Comparison of ENCODE assay signal across 8 cellular contexts in the genomic region with DNA sequence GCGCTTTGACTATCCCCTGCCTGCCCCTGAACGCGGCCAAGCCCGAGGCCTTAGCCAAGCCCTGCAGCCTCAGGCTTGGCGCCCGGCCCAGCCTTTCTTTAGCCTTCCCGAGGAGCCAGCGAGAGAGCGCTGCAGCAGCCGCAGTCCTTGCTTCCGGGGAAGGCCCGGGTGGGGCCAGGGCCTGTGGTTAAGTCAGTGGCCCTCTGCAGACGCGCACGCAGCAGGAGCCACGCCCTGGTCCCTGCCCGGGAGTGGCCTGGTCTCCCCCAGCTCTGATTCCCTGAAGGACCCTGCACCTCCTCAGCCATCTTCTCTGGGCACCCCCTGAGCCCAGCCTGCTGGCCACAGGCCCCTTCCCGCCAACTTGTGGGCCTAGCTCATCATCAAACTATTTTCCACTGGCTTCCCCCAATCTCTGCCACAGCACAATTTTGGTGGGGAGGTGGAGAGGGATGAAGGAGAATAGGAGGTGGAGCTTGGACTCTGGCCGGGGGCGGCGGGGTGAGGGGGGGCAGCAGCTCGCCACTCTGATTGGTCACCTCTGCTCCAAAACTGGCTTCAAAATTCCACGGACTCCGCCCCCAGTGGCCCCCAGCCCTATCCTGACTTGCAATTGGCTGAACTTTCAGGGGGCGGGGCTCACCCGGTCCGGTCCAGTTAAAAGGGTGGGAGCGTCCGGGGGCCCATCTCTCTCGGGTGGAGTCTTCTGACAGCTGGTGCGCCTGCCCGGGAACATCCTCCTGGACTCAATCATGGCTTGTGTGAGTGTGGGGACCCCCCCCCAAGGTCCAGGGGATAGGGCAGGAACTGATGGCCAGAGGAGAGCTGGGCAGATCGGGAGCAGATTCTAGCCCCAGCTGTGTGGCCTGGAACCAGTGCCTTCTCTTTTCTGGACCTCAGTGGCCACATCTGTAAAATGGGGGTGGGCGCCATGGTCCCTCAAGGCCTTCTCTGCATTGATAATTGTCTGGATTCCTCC. TPM values are rescaled to one million over a fixed set of nuclear protein-coding genes. Genes with fewer than 3 reads are reported as not detected.
DNase-seq lines count a peak whose midpoint lies in the region; ATAC-seq, FAIRE-seq and TF ChIP-seq lines count a peak whose summit lies in the region.

A gene (plus strand): TSS at position 686 of the 979 bp plus-strand sequence. CDS start 67 bp downstream, at position 753.

- H3K36me3 ChIP-seq in BJ (ENCODE audit: control insufficient read depth, insufficient read depth, low read length): peaks cover 17% of the 10 kb centered on the region

- H3K27me3 Mint-ChIP-seq in activated naive CD8-positive, alpha-beta T cell treated with anti-CD3 and anti-CD28 coated beads, Interleukin-2, amount 10 ng/mL, durations not matched to agents 7 days and 5 days: no peaks in the 10 kb centered on the region

- CTCF ChIA-PET in BJ (lab: Yijun Ruan, JAX): interaction anchor here (1.0 to 15.5 kb wide), 8 partner anchors 14 to 117 kb away, joined by 3 to 265 read pairs (median 5); a partner anchor contains a TSS

- POLR2A ChIA-PET in BJ (lab: Charles Lee): interaction anchor here (0.6 to 2.1 kb wide), 6 partner anchors 14 to 132 kb away, joined by 6 to 16 read pairs (median 11); a partner anchor contains a TSS
- POLR2A ChIA-PET in activated naive CD8-positive, alpha-beta T cell treated with anti-CD3 and anti-CD28 coated beads, Interleukin-2, amount 10 ng/mL, durations not matched to agents 7 days and 5 days (lab: Charles Lee): interaction anchor here (0.5 to 18.0 kb wide), 16 partner anchors 11 to 230 kb away, joined by 3 to 216 read pairs (median 7); a partner anchor contains a TSS

- ATAC-seq in GM19043 (IDR thresholded peaks at IDR 0.05; ENCODE audit: low read depth, unreplicated experiment): peak; percentile 60
- ATAC-seq in activated naive CD8-positive, alpha-beta T cell treated with anti-CD3 and anti-CD28 coated beads, Interleukin-2, amount 10 ng/mL, durations not matched to agents 7 days and 5 days (ENCODE audit: low read depth): peak; percentile 60

- peak within 1 kb of the TSS; percentile 99 for H3K27ac Mint-ChIP-seq in activated naive CD8-positive, alpha-beta T cell treated with anti-CD3 and anti-CD28 coated beads, Interleukin-2, amount 10 ng/mL, durations not matched to agents 7 days and 5 days

- peaks cover 33% of the 10 kb centered on the region for H3K4me1 Mint-ChIP-seq in activated naive CD8-positive, alpha-beta T cell treated with anti-CD3 and anti-CD28 coated beads, Interleukin-2, amount 10 ng/mL, durations not matched to agents 7 days and 5 days

- in situ Hi-C loops in SK-MEL-5 (cut with HindIII; ENCODE audit: low pct_unique_long_range_greater_than_20kb, low sequenced_read_pairs): no loop called here

- peak; percentile 36 for TF ChIP-seq CTCF in BJ (IDR thresholded peaks at IDR 0.05; ENCODE audit: insufficient read depth, low read depth, low read length)

- no peaks in the 10 kb centered on the region for H3K9me3 Mint-ChIP-seq in activated naive CD8-positive, alpha-beta T cell treated with anti-CD3 and anti-CD28 coated beads, Interleukin-2, amount 10 ng/mL, durations not matched to agents 7 days and 5 days

- H3K4me3 Mint-ChIP-seq in activated naive CD8-positive, alpha-beta T cell treated with anti-CD3 and anti-CD28 coated beads, Interleukin-2, amount 10 ng/mL, durations not matched to agents 7 days and 5 days: peak within 1 kb of the TSS; percentile 92

- FAIRE-seq in HTR-8/SVneo (lab: Jason Lieb, UNC) (no peak), urothelium cell line (lab: Jason Lieb, UNC) (peak; percentile 88)

- peak; percentile 85 for DNase-seq in BJ (ENCODE audit: low read depth)
- DNase-seq in HTR-8/SVneo (ENCODE audit: insufficient read length, low spot score): peak; percentile 84
- DNase-seq in SK-MEL-5 (ENCODE audit: low read depth, low spot score): peak; percentile 95
- DNase-seq in activated naive CD8-positive, alpha-beta T cell treated with anti-CD3 and anti-CD28 coated beads, Interleukin-2, amount 10 ng/mL, durations not matched to agents 7 days and 5 days: peak; percentile 82
- peak; percentile 95 for DNase-seq in glomerular visceral epithelial cell (ENCODE audit: extremely low spot score)
- DNase-seq in occipital lobe (lab: John Stamatoyannopoulos, UW): peak; percentile 85
- peak; percentile 98 for DNase-seq in urothelium cell line (ENCODE audit: low spot score)

- no peaks in the 10 kb centered on the region for H3K27me3 ChIP-seq in BJ (ENCODE audit: control insufficient read depth, insufficient read depth, low read length)

- H3K4me3 ChIP-seq in BJ (ENCODE audit: low read depth, low read length): peak within 1 kb of the TSS; percentile 93

- H3K36me3 Mint-ChIP-seq in activated naive CD8-positive, alpha-beta T cell treated with anti-CD3 and anti-CD28 coated beads, Interleukin-2, amount 10 ng/mL, durations not matched to agents 7 days and 5 days: peaks cover 13% of the 10 kb centered on the region

RNA-seq across cellular contexts. Expression of the gene that starts here (rescaled TPM):
- polyA plus RNA-seq in BJ (2011; rRNA removed): 9,083 and 9,143 TPM in 2 replicates
- 3,496 and 6,684 TPM in 2 replicates for polyA minus RNA-seq in BJ (2011; rRNA and poly(A)+ RNA removed)
- total RNA-seq in SK-MEL-5 (2014; rRNA removed; shearing (Covaris generic)): 978 and 1,315 TPM in 2 replicates
- polyA plus RNA-seq in SK-MEL-5 (2015; cell fraction: cytosol; rRNA removed): 622 and 774 TPM in 2 replicates
- polyA plus RNA-seq in SK-MEL-5 (2015; cell fraction: nucleus; rRNA removed): 90.5 and 124 TPM in 2 replicates
- total RNA-seq in activated naive CD8-positive, alpha-beta T cell treated with anti-CD3 and anti-CD28 coated beads, Interleukin-2, amount 10 ng/mL, durations not matched to agents 7 days and 5 days: 1,000 to 10,000 TPM; 1,082 to 1,187 TPM
- 119 TPM for total RNA-seq in occipital lobe

Comparison
In these comparisons a context has a peak if more than half of its experiments do, and no peak if none do; other contexts are left out.
1. Peak in every context shown above with its lines: DNase-seq, ATAC-seq and H3K4me3 ChIP-seq.